1 cellular context compared by ENCODE assay signal in the genomic region with DNA sequence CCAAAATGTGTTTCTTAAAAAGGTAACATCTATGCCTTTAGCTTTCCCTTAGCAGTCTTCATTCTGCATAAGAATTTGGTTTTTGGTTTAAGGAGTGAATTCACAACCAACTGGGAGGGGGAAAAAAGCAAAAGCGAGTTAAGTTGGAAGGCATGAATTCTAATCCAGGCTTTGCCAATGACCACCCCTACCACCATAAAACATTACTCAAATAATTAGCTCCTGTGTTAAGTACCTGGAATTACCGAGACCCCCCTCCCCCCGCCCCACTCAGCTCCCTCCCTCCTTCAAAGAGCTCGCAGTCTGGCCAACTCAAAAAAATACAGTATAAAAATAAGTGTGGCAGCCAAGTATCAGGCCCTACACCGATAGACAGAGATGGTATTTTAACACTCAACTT.
TF ChIP-seq lines count a peak whose summit lies in the region.

No MANE protein-coding gene starts in this region.

TF ChIP-seq in H1, 55 proteins besides CTCF, POLR2A, EP300 and RAD21:
- TF ChIP-seq SIRT6 (IDR thresholded peaks at IDR 0.05; ENCODE audit: low read length), result no peak
- no peak for TF ChIP-seq ZNF274 (IDR thresholded peaks at IDR 0.05; ENCODE audit: borderline replicate concordance, extremely low read depth, low read length)
- no peak for TF ChIP-seq SIX5 (IDR thresholded peaks at IDR 0.05; ENCODE audit: low read depth, low read length)
- no peak for TF ChIP-seq PHF8 (conservative IDR thresholded peaks at IDR 0.05; ENCODE audit: low read depth, low read length)
- TF ChIP-seq, protein P1, sequence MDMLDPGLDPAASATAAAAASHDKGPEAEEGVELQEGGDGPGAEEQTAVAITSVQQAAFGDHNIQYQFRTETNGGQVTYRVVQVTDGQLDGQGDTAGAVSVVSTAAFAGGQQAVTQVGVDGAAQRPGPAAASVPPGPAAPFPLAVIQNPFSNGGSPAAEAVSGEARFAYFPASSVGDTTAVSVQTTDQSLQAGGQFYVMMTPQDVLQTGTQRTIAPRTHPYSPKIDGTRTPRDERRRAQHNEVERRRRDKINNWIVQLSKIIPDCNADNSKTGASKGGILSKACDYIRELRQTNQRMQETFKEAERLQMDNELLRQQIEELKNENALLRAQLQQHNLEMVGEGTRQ (IDR thresholded peaks at IDR 0.05; ENCODE audit: low read length), result no peak
- TF ChIP-seq CBX8 (IDR thresholded peaks at IDR 0.05; ENCODE audit: borderline replicate concordance, low read depth, low read length), result no peak
- no peak for TF ChIP-seq KDM1A (IDR thresholded peaks at IDR 0.05; ENCODE audit: borderline replicate concordance, low read length)
- TF ChIP-seq MAFK (IDR thresholded peaks at IDR 0.05; ENCODE audit: low read depth, low read length), result no peak
- no peak for TF ChIP-seq KDM5A (IDR thresholded peaks at IDR 0.05; ENCODE audit: low read length)
- TF ChIP-seq, protein P2, sequence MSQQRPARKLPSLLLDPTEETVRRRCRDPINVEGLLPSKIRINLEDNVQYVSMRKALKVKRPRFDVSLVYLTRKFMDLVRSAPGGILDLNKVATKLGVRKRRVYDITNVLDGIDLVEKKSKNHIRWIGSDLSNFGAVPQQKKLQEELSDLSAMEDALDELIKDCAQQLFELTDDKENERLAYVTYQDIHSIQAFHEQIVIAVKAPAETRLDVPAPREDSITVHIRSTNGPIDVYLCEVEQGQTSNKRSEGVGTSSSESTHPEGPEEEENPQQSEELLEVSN (IDR thresholded peaks at IDR 0.05), result no peak
- TF ChIP-seq TCF12 (IDR thresholded peaks at IDR 0.05; ENCODE audit: low read depth, low read length), result no peak
- no peak for TF ChIP-seq GTF2F1 (IDR thresholded peaks at IDR 0.05; ENCODE audit: borderline replicate concordance, low read depth, low read length)
